In genomic region chr18:62868645-62869044, GRCh38 we compare ENCODE assay signal across 1 cellular context.
TF ChIP-seq lines count a peak whose summit lies in the region.

No MANE protein-coding gene starts in this region.

TF ChIP-seq in GM23338, 12 proteins besides CTCF, POLR2A, EP300 and RAD21:
- TF ChIP-seq, protein P1, sequence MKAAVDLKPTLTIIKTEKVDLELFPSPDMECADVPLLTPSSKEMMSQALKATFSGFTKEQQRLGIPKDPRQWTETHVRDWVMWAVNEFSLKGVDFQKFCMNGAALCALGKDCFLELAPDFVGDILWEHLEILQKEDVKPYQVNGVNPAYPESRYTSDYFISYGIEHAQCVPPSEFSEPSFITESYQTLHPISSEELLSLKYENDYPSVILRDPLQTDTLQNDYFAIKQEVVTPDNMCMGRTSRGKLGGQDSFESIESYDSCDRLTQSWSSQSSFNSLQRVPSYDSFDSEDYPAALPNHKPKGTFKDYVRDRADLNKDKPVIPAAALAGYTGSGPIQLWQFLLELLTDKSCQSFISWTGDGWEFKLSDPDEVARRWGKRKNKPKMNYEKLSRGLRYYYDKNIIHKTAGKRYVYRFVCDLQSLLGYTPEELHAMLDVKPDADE (IDR thresholded peaks at IDR 0.05) = no peak
- TF ChIP-seq ZNF331 (CRISPR knock-in tag; IDR thresholded peaks at IDR 0.05; ENCODE audit: low read depth) (no peak), NANOG (IDR thresholded peaks at IDR 0.05; ENCODE audit: borderline replicate concordance) (no peak), POLR2AphosphoS5 (IDR thresholded peaks at IDR 0.05; ENCODE audit: low read depth) (no peak), CREB1 (CRISPR knock-in tag; IDR thresholded peaks at IDR 0.05; ENCODE audit: low read depth) (no peak), ZNF114 (CRISPR knock-in tag; IDR thresholded peaks at IDR 0.05) (no peak), STAT1 (IDR thresholded peaks at IDR 0.05; ENCODE audit: unreplicated experiment) (no peak), REST (IDR thresholded peaks at IDR 0.05; ENCODE audit: unreplicated experiment) (no peak), EZH2phosphoT487 (IDR thresholded peaks at IDR 0.05; ENCODE audit: unreplicated experiment) (no peak), EZH2 (IDR thresholded peaks at IDR 0.05; ENCODE audit: low read depth, unreplicated experiment) (no peak), ZNF462 (CRISPR knock-in tag; IDR thresholded peaks at IDR 0.05) (no peak), JUNB (IDR thresholded peaks at IDR 0.05; ENCODE audit: unreplicated experiment) (no peak)
